In genomic region chr15:75455982-75456531, GRCh38 we compare ENCODE assay signal across 8 cellular contexts. TPM values are rescaled to one million over a fixed set of nuclear protein-coding genes. Genes with fewer than 3 reads are reported as not detected.
DNase-seq lines count a peak whose midpoint lies in the region; ATAC-seq, FAIRE-seq and TF ChIP-seq lines count a peak whose summit lies in the region.

No MANE protein-coding gene starts in this region.

- H3K27ac ChIP-seq in OCI-LY3 (ENCODE audit: low read length): peak overlapping the region; percentile 27
- peak overlapping the region; percentile 45 to 97 for H3K27ac ChIP-seq in small intestine (ENCODE audit: low read depth in 1 of 2, low read length in 1 of 2)

- DNase-seq in AG04449 (ENCODE audit: low read depth, low spot score): no peak
- DNase-seq in GM13976 (ENCODE audit: low spot score): peak; percentile 56
- DNase-seq in activated naive CD4-positive, alpha-beta T cell treated with anti-CD3 and anti-CD28 coated beads, Interleukin-2, amount 50 U/mL, for 16 hours: peak; percentile 57
- DNase-seq in hepatic stellate cell (ENCODE audit: low spot score): peak; percentile 49
- peak; percentile 68 for DNase-seq in small intestine
- no peak for DNase-seq in cerebellum (ENCODE audit: low spot score)

- peak overlapping the region; percentile 86 for H3K9ac ChIP-seq in OCI-LY3 (ENCODE audit: low read length)

- H3K36me3 ChIP-seq in OCI-LY3 (replicated peaks; ENCODE audit: low read depth, low read length) (no peaks in the 10 kb centered on the region), small intestine (ENCODE audit: control insufficient read depth in 2 of 2, insufficient read depth in 2 of 2, low read length in 2 of 2) (no peaks in the 10 kb centered on the region)

- H3K4me2 ChIP-seq in OCI-LY3 (ENCODE audit: low read length): peak overlapping the region; percentile 92

- H2AFZ ChIP-seq in OCI-LY3 (ENCODE audit: low read depth, low read length): peak overlapping the region; percentile 87

- H3K9me3 ChIP-seq in OCI-LY3 (ENCODE audit: insufficient read depth, low read length) (no peaks in the 10 kb centered on the region), small intestine (ENCODE audit: control insufficient read depth, low read depth) (no peaks in the 10 kb centered on the region)

- H3K4me3 ChIP-seq in AG04449 (ENCODE audit: low read depth, low read length) (peak overlapping the region; percentile 89), OCI-LY3 (ENCODE audit: low read length) (peak overlapping the region; percentile 87), small intestine (ENCODE audit: low read depth in 1 of 2, low read length in 2 of 2) (peak overlapping the region; percentile 87 to 93)

- H3K79me2 ChIP-seq in OCI-LY3 (ENCODE audit: low read length): peaks cover 23% of the 10 kb centered on the region

- WGBS in small intestine, 3 donors: 3% methylated on average over 24 of the region's 24 CpGs

- H3K4me1 ChIP-seq in OCI-LY3 (ENCODE audit: low read length): peaks cover 7% of the 10 kb centered on the region
- peaks cover 0 to 3% of the 10 kb centered on the region in 2 donors for H3K4me1 ChIP-seq in small intestine (ENCODE audit: control insufficient read depth in 2 of 2, insufficient read depth in 1 of 2, low read depth in 1 of 2, low read length in 1 of 2)

- CTCF ChIA-PET in AG04449 (lab: Yijun Ruan, JAX): interaction anchor here (1.0 to 1.6 kb wide), 2 partner anchors 25 to 88 kb away, joined by 3 to 9 read pairs; partner anchors contain the start of gene MAN2C1

- 0 out of 2 replicates have a peak, but pooled peaks cover 2% of the 10 kb centered on the region for H4K20me1 ChIP-seq in OCI-LY3 (ENCODE audit: insufficient read depth, low read length)

- no peak for ATAC-seq in HG02885 (IDR thresholded peaks at IDR 0.05; ENCODE audit: poor library complexity, unreplicated experiment)

- TF ChIP-seq CTCF in AG04449 (IDR thresholded peaks at IDR 0.05; ENCODE audit: insufficient read depth, low read length, missing control alignments) (no peak), GM13976 (IDR thresholded peaks at IDR 0.05; ENCODE audit: borderline replicate concordance, control extremely low read depth, extremely low read depth, insufficient read depth, missing control alignments) (no peak), OCI-LY3 (IDR thresholded peaks at IDR 0.05; ENCODE audit: low read depth, low read length) (no peak)

- in situ Hi-C loops in GM13976 (cut with MboI; ENCODE audit: low sequenced_read_pairs, unreplicated experiment): no loop called here

- no peak for FAIRE-seq in small intestine (lab: Jason Lieb, UNC)

- H3K27me3 ChIP-seq in OCI-LY3 (ENCODE audit: low read depth, low read length) (no peaks in the 10 kb centered on the region), small intestine (ENCODE audit: control insufficient read depth in 2 of 2, insufficient read depth in 2 of 2, low read length in 2 of 2) (no peaks in the 10 kb centered on the region)

- POLR2A ChIA-PET in AG04449 (lab: Yijun Ruan, JAX): interaction anchor here (0.7 to 1.8 kb wide), 6 partner anchors 9 to 170 kb away, joined by 3 to 6 read pairs (median 4); partner anchors contain the start of genes MAN2C1 and SNUPN

RNA-seq across cellular contexts. Expression of gene SIN3A, which starts 4.6 kb away (rescaled TPM):
- 10 to 100 TPM in 1 of 3 donors, 1 to 10 TPM in 2; 7.6 to 14.0 (median 9.8) TPM for polyA plus RNA-seq in small intestine
- 46.0 TPM for total RNA-seq in cerebellum

Comparison
In these comparisons a context has a peak if more than half of its experiments do, and no peak if none do; other contexts are left out.
1. DNase-seq: peak in GM13976 (single experiment), activated naive CD4-positive, alpha-beta T cell treated with anti-CD3 and anti-CD28 coated beads, Interleukin-2, amount 50 U/mL, for 16 hours (single experiment), hepatic stellate cell (single experiment) and small intestine (single experiment); none in AG04449 (single experiment) and cerebellum (single experiment).
2. Peak in every context shown above with its lines, with median percentiles within 50 percentile points of each other: H3K4me3 ChIP-seq.